ENCODE assay signal across 1 cellular context in genomic region chr9:131013771-131014676, GRCh38.
TF ChIP-seq lines count a peak whose summit lies in the region.

No MANE protein-coding gene starts in this region.

TF ChIP-seq in A549, 52 proteins besides CTCF, POLR2A, EP300 and RAD21 (continued from another document):
- TF ChIP-seq ATOH8 (CRISPR knock-in tag; IDR thresholded peaks at IDR 0.05; ENCODE audit: low read depth) (no peak), MYC (IDR thresholded peaks at IDR 0.05; ENCODE audit: borderline replicate concordance, low read length) (no peak), HOXA7 (CRISPR knock-in tag; IDR thresholded peaks at IDR 0.05) (no peak), PHF8 (IDR thresholded peaks at IDR 0.05; ENCODE audit: borderline replicate concordance, low read depth) (no peak), BHLHE40 (IDR thresholded peaks at IDR 0.05; ENCODE audit: low read depth, low read length) (no peak)
